Comparison of ENCODE assay signal across 9 cellular contexts in genomic region chr12:75738486-75738885, GRCh38.
A peak's percentile ranks its signal among the peaks of the same experiment; 100 is the strongest.
DNase-seq lines count a peak whose midpoint lies in the region; ATAC-seq and TF ChIP-seq lines count a peak whose summit lies in the region.
"Had no signal": no experiment of that assay in that cellular context is flagged by ENCODE, and none has a peak within 500 bp of the region (broad histone marks: within the 10 kb centered on the region; RNA-seq: fewer than 3 reads in every experiment).

No MANE protein-coding gene starts in this region.

- H3K27me3 ChIP-seq in HCT116 (ENCODE audit: insufficient read depth, low read length): no peaks in the 10 kb centered on the region
- H3K27me3 ChIP-seq in breast epithelium: no peaks in the 10 kb centered on the region

- H3K9me3 ChIP-seq in HCT116 (ENCODE audit: control insufficient read depth in 1 of 2, insufficient read depth in 1 of 2, low read depth in 1 of 2, low read length in 2 of 2) (no peaks in the 10 kb centered on the region), breast epithelium (no peaks in the 10 kb centered on the region)

- intact Hi-C loops in HCT116 (cut with micrococcal nuclease) (no loop called here), breast epithelium (cut with DNase I; ENCODE audit: low total_unique reads) (no loop called here), posterior vena cava (cut with DNase I) (no loop called here)

- CTCF ChIA-PET in HCT116 (lab: Charles Lee): no interaction called here

- ATAC-seq in GM18519 (IDR thresholded peaks at IDR 0.05; ENCODE audit: low FRiP score, unreplicated experiment) (peak; percentile 98), HCT116 (peak; percentile 57)

- DNase-seq in HCT116 (ENCODE audit: low read depth, low spot score) (no peak), RPMI7951 (ENCODE audit: low read depth) (peak; percentile 59), NCI-H748 treated with DMSO at 0.1 percent for 48 hours (lab: John Stamatoyannopoulos, UW) (no peak), breast epithelium (ENCODE audit: low spot score in 2 of 2) (no peak), posterior vena cava (ENCODE audit: low spot score) (no peak), HPDE6-E6E7 (ENCODE audit: extremely low spot score) (no peak)
- peak; percentile 8 to 22 for DNase-seq in stimulated activated CD4-positive, alpha-beta T cell treated with anti-CD3 and anti-CD28 coated beads, Interleukin-12 subunit alpha, Interleukin-12 subunit beta, amount 100 ng/mL, for 24 hours (ENCODE audit: low read depth in 2 of 2)
- DNase-seq: cortex of kidney had no signal

- no peak for TF ChIP-seq RAD21 in HCT116 (IDR thresholded peaks at IDR 0.05; ENCODE audit: low read depth)

- RAD21 ChIA-PET in HCT116 (lab: Charles Lee; ENCODE audit: low non-redundant PET in 1 of 2, low total read pairs in 2 of 2, uncharacterized antibody in 2 of 2, unreplicated experiment in 2 of 2): interaction anchor here in 1 of 2 experiments (0.6 kb wide), 1 partner anchor 22 kb away, joined by 5 read pairs; no protein-coding TSS in a partner anchor

- H4K20me1 ChIP-seq in HCT116 (ENCODE audit: insufficient read depth): no peaks in the 10 kb centered on the region

- H3K4me3 ChIP-seq in HCT116 (replicated peaks in 1 of 2; ENCODE audit: low read depth in 1 of 2, low read length in 2 of 2) (no peak overlapping the region), breast epithelium (no peak overlapping the region)

- H3K79me2 ChIP-seq in HCT116 (ENCODE audit: insufficient read depth, low read length): peaks cover 1% of the 10 kb centered on the region; the same call in 1 of the 2 replicates

- peaks cover 0 to 4% of the 10 kb centered on the region in 2 experiments; a peak in 1 of 4 replicates for H3K36me3 ChIP-seq in HCT116 (ENCODE audit: control insufficient read depth in 1 of 2, insufficient read depth in 2 of 2, low read length in 2 of 2)
- no peaks in the 10 kb centered on the region for H3K36me3 ChIP-seq in breast epithelium

- POLR2A ChIA-PET in HCT116 (lab: Charles Lee): interaction anchor here (0.9 to 2.2 kb wide), 7 partner anchors 9 to 286 kb away, joined by 3 to 12 read pairs (median 5); no protein-coding TSS in a partner anchor

- no peak overlapping the region for H2AFZ ChIP-seq in HCT116 (ENCODE audit: low read depth, low read length, poor library complexity, severe bottlenecking)

- peak overlapping the region; percentile 51 for H3K4me2 ChIP-seq in HCT116 (ENCODE audit: low read length)

- peak overlapping the region; percentile 52 for H3K9ac ChIP-seq in HCT116 (ENCODE audit: low read length)

- H3K9me2 ChIP-seq in HCT116 (ENCODE audit: insufficient read depth): no peaks in the 10 kb centered on the region

- TF ChIP-seq CTCF in HCT116 (IDR thresholded peaks at IDR 0.05 in 2 of 3, conservative IDR thresholded peaks at IDR 0.05 in 1 of 3; ENCODE audit: borderline replicate concordance in 1 of 3, insufficient read depth in 1 of 3, low read depth in 2 of 3, low read length in 2 of 3) (no peak), breast epithelium (IDR thresholded peaks at IDR 0.05) (no peak)

- no TSS peak for BruUV-seq in HCT116 (replicated peaks; lab: Mats Ljungman, UMichigan)

- TF ChIP-seq POLR2A in HCT116 (IDR thresholded peaks at IDR 0.05; ENCODE audit: borderline replicate concordance, extremely low read depth, insufficient read depth, insufficient read length): no peak
- no peak for TF ChIP-seq POLR2A in breast epithelium (IDR thresholded peaks at IDR 0.05)

- H3K4me1 ChIP-seq in HCT116 (ENCODE audit: control insufficient read depth in 1 of 2, insufficient read depth in 2 of 2, low read length in 2 of 2): peaks cover 76 to 82% of the 10 kb centered on the region in 2 experiments
- no peaks in the 10 kb centered on the region for H3K4me1 ChIP-seq in breast epithelium

- H3K27ac ChIP-seq in HCT116 (ENCODE audit: low read depth, low read length): peak overlapping the region; percentile 90
- no peak overlapping the region for H3K27ac ChIP-seq in breast epithelium

TF ChIP-seq in HCT116, 20 proteins besides CTCF, POLR2A, EP300 and RAD21:
- no peak for TF ChIP-seq JUND (IDR thresholded peaks at IDR 0.05)
- TF ChIP-seq EGR1 (IDR thresholded peaks at IDR 0.05; ENCODE audit: low read depth): peak; percentile 53
- TF ChIP-seq FOSL1 (IDR thresholded peaks at IDR 0.05; ENCODE audit: low read depth): peak; percentile 37; the same call in 1 of the 2 replicates
- TF ChIP-seq POLR2AphosphoS5 (IDR thresholded peaks at IDR 0.05; ENCODE audit: low read depth, low read length): peak; percentile 24; the same call in 1 of the 2 replicates
- TF ChIP-seq, protein P1, sequence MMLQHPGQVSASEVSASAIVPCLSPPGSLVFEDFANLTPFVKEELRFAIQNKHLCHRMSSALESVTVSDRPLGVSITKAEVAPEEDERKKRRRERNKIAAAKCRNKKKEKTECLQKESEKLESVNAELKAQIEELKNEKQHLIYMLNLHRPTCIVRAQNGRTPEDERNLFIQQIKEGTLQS (IDR thresholded peaks at IDR 0.05): no peak

Comparison
In these comparisons a context has a peak if more than half of its experiments do, and no peak if none do; other contexts are left out.
1. DNase-seq: peak in RPMI7951 (single experiment) and stimulated activated CD4-positive, alpha-beta T cell treated with anti-CD3 and anti-CD28 coated beads, Interleukin-12 subunit alpha, Interleukin-12 subunit beta, amount 100 ng/mL, for 24 hours (2 of 2); none in HCT116 (single experiment), NCI-H748 treated with DMSO at 0.1 percent for 48 hours (single experiment), breast epithelium (0 of 2), posterior vena cava (single experiment) and HPDE6-E6E7 (single experiment).